In genomic region chr3:186570941-186571643, GRCh38 we compare ENCODE assay signal across 9 cellular contexts. TPM values are rescaled to one million over a fixed set of nuclear protein-coding genes. Genes with fewer than 3 reads are reported as not detected.
DNase-seq lines count a peak whose midpoint lies in the region; ATAC-seq and TF ChIP-seq lines count a peak whose summit lies in the region.
"Had no signal": no experiment of that assay in that cellular context is flagged by ENCODE, and none has a peak within 500 bp of the region (broad histone marks: within the 10 kb centered on the region; RNA-seq: fewer than 3 reads in every experiment).

No MANE protein-coding gene starts in this region.

- H3K36me3 Mint-ChIP-seq in MCF 10A (ENCODE audit: insufficient read depth, unreplicated experiment) = peaks cover 47% of the 10 kb centered on the region

- H3K9me3 ChIP-seq in mesodermal cell (ENCODE audit: control insufficient read depth, low read length) = no peaks in the 10 kb centered on the region

- intact Hi-C loops in MCF 10A (cut with micrococcal nuclease) = no loop called here

- TF ChIP-seq CTCF in 22Rv1 (IDR thresholded peaks at IDR 0.05) = no peak
- TF ChIP-seq CTCF in HL-60 (IDR thresholded peaks at IDR 0.05; ENCODE audit: insufficient read depth, low read length) = no peak
- TF ChIP-seq CTCF in MCF 10A (IDR thresholded peaks at IDR 0.05; ENCODE audit: unreplicated experiment) = no peak

- peaks cover 31% of the 10 kb centered on the region for H3K36me3 ChIP-seq in mesodermal cell (ENCODE audit: control insufficient read depth, insufficient read depth, low read length)

- no peaks in the 10 kb centered on the region for H3K9me3 Mint-ChIP-seq in MCF 10A (ENCODE audit: unreplicated experiment)

- CTCF ChIA-PET in MCF 10A (lab: Yijun Ruan, JAX) = interaction anchor here (0.6 to 4.3 kb wide), 7 partner anchors 17 to 783 kb away, joined by 3 to 46 read pairs (median 4); no protein-coding TSS in a partner anchor

- H3K4me1 Mint-ChIP-seq in MCF 10A (ENCODE audit: insufficient read depth, unreplicated experiment) = peaks cover 31% of the 10 kb centered on the region

- H3K4me1 ChIP-seq in mesodermal cell (ENCODE audit: control insufficient read depth, insufficient read depth, low read length, poor library complexity, severe bottlenecking) = peaks cover 11% of the 10 kb centered on the region

- H3K27ac ChIP-seq in 22Rv1 (peak overlapping the region; percentile 63), HL-60 (replicated peaks) (peak overlapping the region; percentile 92), mesodermal cell (ENCODE audit: low read depth, low read length, severe bottlenecking) (peak overlapping the region; percentile 86)

- peak overlapping the region; percentile 79 for H3K4me3 Mint-ChIP-seq in MCF 10A (ENCODE audit: unreplicated experiment)

- no peaks in the 10 kb centered on the region for H3K27me3 Mint-ChIP-seq in MCF 10A (ENCODE audit: insufficient read depth, unreplicated experiment)

- H3K27me3 ChIP-seq in HL-60 (ENCODE audit: insufficient read depth, poor library complexity, severe bottlenecking) = no peaks in the 10 kb centered on the region

- peak overlapping the region; percentile 97 for H3K27ac Mint-ChIP-seq in MCF 10A (ENCODE audit: low read depth, unreplicated experiment)

- no TSS peak for BruUV-seq in MCF 10A (replicated peaks; lab: Mats Ljungman, UMichigan)

- POLR2A ChIA-PET in MCF 10A (lab: Yijun Ruan, JAX) = interaction anchor here (0.7 to 9.2 kb wide), 12 partner anchors 15 to 754 kb away, joined by 3 to 161 read pairs (median 9); partner anchors contain the start of genes EIF4A2 and RFC4

- H3K4me3 ChIP-seq in HL-60 (replicated peaks; ENCODE audit: insufficient read depth, low read length) (peak overlapping the region; percentile 99), mesodermal cell (ENCODE audit: extremely low read depth, insufficient read depth, low read length, poor library complexity, severe bottlenecking) (peak overlapping the region; percentile 83)

- no peak for DNase-seq in HL-60 (ENCODE audit: low read depth in 1 of 2, low spot score in 1 of 2)
- no peak for DNase-seq in MCF 10A (ENCODE audit: unreplicated experiment)
- DNase-seq in DMS153 treated with DMSO at 0.1 percent for 48 hours (lab: John Stamatoyannopoulos, UW; ENCODE audit: unreplicated experiment) = no peak
- DNase-seq in stimulated activated naive CD4-positive, alpha-beta T cell treated with Interleukin-2 at 50 U/mL for 16 hours (lab: John Stamatoyannopoulos, UW) = no peak
- no peak for DNase-seq in OCI-M1 (lab: John Stamatoyannopoulos, UW)

- WGBS in mesodermal cell (ENCODE audit: insufficient coverage in 2 of 2), 2 experiments = 13 to 17% methylated on average over 6 to 18 of the region's 21 CpGs

- no peak for ATAC-seq in HG03175 (IDR thresholded peaks at IDR 0.05; ENCODE audit: unreplicated experiment)

RNA-seq across cellular contexts. Expression of gene DNAJB11, which starts 0.6 kb away (rescaled TPM):
- total RNA-seq in MCF 10A (2022) = 116 and 166 TPM in 2 replicates
- polyA plus RNA-seq in mesodermal cell (2013, experiment 1 of 2) = 126 TPM
- 121 TPM for polyA plus RNA-seq in mesodermal cell (2013, experiment 2 of 2)

RNA-seq across cellular contexts. Expression of gene TBCCD1, which starts 4.0 kb away (rescaled TPM):
- 10.0 and 11.1 TPM in 2 replicates for total RNA-seq in MCF 10A (2022)
- polyA plus RNA-seq in mesodermal cell (2013, experiment 1 of 2) = 14.6 TPM
- polyA plus RNA-seq in mesodermal cell (2013, experiment 2 of 2) = 13.8 TPM

RNA-seq across cellular contexts. Expression of gene CRYGS, which starts 26.9 kb away (rescaled TPM):
- 3.2 and 4.0 TPM in 2 replicates for total RNA-seq in MCF 10A (2022)
- polyA plus RNA-seq in mesodermal cell (2013, experiment 1 of 2) = 2.4 TPM
- 3.7 TPM for polyA plus RNA-seq in mesodermal cell (2013, experiment 2 of 2)

RNA-seq across cellular contexts. Expression of gene AHSG, which starts 41.8 kb away (rescaled TPM):
- total RNA-seq in MCF 10A (2022) = not detected in 2 replicates
- not detected for polyA plus RNA-seq in mesodermal cell (2013, experiment 1 of 2)
- polyA plus RNA-seq in mesodermal cell (2013, experiment 2 of 2) = not detected
- total RNA-seq: subcutaneous adipose tissue had no signal
